ENCODE assay signal across 8 cellular contexts in genomic region chr3:46098319-46098761, GRCh38.
DNase-seq lines count a peak whose midpoint lies in the region; ATAC-seq and TF ChIP-seq lines count a peak whose summit lies in the region.

No MANE protein-coding gene starts in this region.

- H3K14ac ChIP-seq in IMR-90 (replicated peaks; ENCODE audit: low read depth, low read length) = no peak overlapping the region

- H3K27me3 ChIP-seq in ACC112 (ENCODE audit: insufficient read depth, low read length) (no peaks in the 10 kb centered on the region), IMR-90 (ENCODE audit: control insufficient read depth, insufficient read depth, low read length) (peaks cover 3% of the 10 kb centered on the region; the same call in 1 of the 2 replicates), hepatocyte (no peaks in the 10 kb centered on the region), testis (no peaks in the 10 kb centered on the region), MG63 (no peaks in the 10 kb centered on the region)

- H4K5ac ChIP-seq in IMR-90 (ENCODE audit: low read depth, low read length) = peak overlapping the region; percentile 64; the same call in 1 of the 2 replicates

- peak overlapping the region; percentile 12; the same call in 1 of the 2 replicates for H2BK20ac ChIP-seq in IMR-90 (ENCODE audit: low read depth, low read length)

- DNase-seq in IMR-90 (peak; percentile 50), hepatocyte (ENCODE audit: low spot score) (no peak), testis (peak; percentile 44), MG63 (no peak)
- peak; percentile 69 to 72 for DNase-seq in activated T-cell treated with anti-CD3 and anti-CD28 coated beads, Interleukin-2, amount 50 U/mL, for 48 hours

- CTCF ChIA-PET in IMR-90 (lab: Yijun Ruan, JAX) = interaction anchor here (0.6 kb wide), 2 partner anchors 56 to 70 kb away, joined by 3 to 4 read pairs; no protein-coding TSS in a partner anchor

- no peak overlapping the region for H3K9ac ChIP-seq in IMR-90 (ENCODE audit: low read depth, low read length)

- H3K79me2 ChIP-seq in ACC112 (ENCODE audit: control insufficient read depth, insufficient read depth, low read length, unreplicated experiment) (no peaks in the 10 kb centered on the region), hepatocyte (no peaks in the 10 kb centered on the region)

- H3K4me1 ChIP-seq in ACC112 (ENCODE audit: control insufficient read depth, insufficient read depth, low read length, unreplicated experiment) (peaks cover 29% of the 10 kb centered on the region), IMR-90 (ENCODE audit: control insufficient read depth, insufficient read depth, low read length) (peaks cover 6% of the 10 kb centered on the region), hepatocyte (ENCODE audit: insufficient read depth) (no peaks in the 10 kb centered on the region), testis (no peaks in the 10 kb centered on the region)

- no peak overlapping the region for H3K23ac ChIP-seq in IMR-90 (ENCODE audit: low read depth, low read length)

- H3K9me2 ChIP-seq in hepatocyte (replicated peaks; ENCODE audit: insufficient read depth) = no peaks in the 10 kb centered on the region

- no peak overlapping the region for H4K91ac ChIP-seq in IMR-90 (ENCODE audit: insufficient read depth, low read depth, low read length)

- H2AK9ac ChIP-seq in IMR-90 (replicated peaks; ENCODE audit: low read depth, low read length, poor library complexity) = no peak overlapping the region

- ATAC-seq in GM19351 (IDR thresholded peaks at IDR 0.05; ENCODE audit: unreplicated experiment) (peak; percentile 51), IMR-90 (ENCODE audit: low read depth) (peak; percentile 68), GM18870 (IDR thresholded peaks at IDR 0.05; ENCODE audit: unreplicated experiment) (no peak)

- H3K9me1 ChIP-seq in IMR-90 (ENCODE audit: insufficient read depth, low read length) = no peaks in the 10 kb centered on the region; the same call in 1 of the 2 replicates

- in situ Hi-C loops in IMR-90 (cut with MboI; ENCODE audit: low sequenced_read_pairs) = loop anchor here (25.0 kb wide), 1 partner anchor 1061 kb away; the partner anchor contains the start of gene CLEC3B

- H3K79me1 ChIP-seq in IMR-90 (ENCODE audit: low read depth in 1 of 2, low read length in 2 of 2) = no peaks in the 10 kb centered on the region

- peak overlapping the region; percentile 58 for H2BK5ac ChIP-seq in IMR-90 (ENCODE audit: low read depth, low read length, poor library complexity, severe bottlenecking)

- H3K4ac ChIP-seq in IMR-90 (ENCODE audit: low read depth, low read length) = no peak overlapping the region

- TF ChIP-seq RAD21 in IMR-90 (IDR thresholded peaks at IDR 0.05; ENCODE audit: low read length) = no peak

- no peaks in the 10 kb centered on the region; the same call in 1 of the 2 replicates for H3K9me3 ChIP-seq in IMR-90 (ENCODE audit: control insufficient read depth, insufficient read depth, low read length)
- H3K9me3 ChIP-seq in hepatocyte (ENCODE audit: low read depth) = no peaks in the 10 kb centered on the region
- no peaks in the 10 kb centered on the region for H3K9me3 ChIP-seq in testis
- H3K9me3 ChIP-seq in MG63 = no peaks in the 10 kb centered on the region

- TF ChIP-seq CTCF in IMR-90 (conservative IDR thresholded peaks at IDR 0.05; ENCODE audit: low read depth, low read length) = no peak
- TF ChIP-seq CTCF in hepatocyte (IDR thresholded peaks at IDR 0.05; ENCODE audit: poor library complexity) = no peak
- no peak for TF ChIP-seq CTCF in testis (IDR thresholded peaks at IDR 0.05)

- H3K27ac ChIP-seq in ACC112 (ENCODE audit: low read depth, low read length) (peak overlapping the region; percentile 95), IMR-90 (ENCODE audit: insufficient read depth, low read length) (no peak overlapping the region), hepatocyte (peak overlapping the region; percentile 43), testis (peak overlapping the region in 1 of 2 donors; percentile 36)

- no peak overlapping the region for H2AK5ac ChIP-seq in IMR-90 (ENCODE audit: low read depth, low read length)

- TF ChIP-seq POLR2A in IMR-90 (IDR thresholded peaks at IDR 0.05; ENCODE audit: low read depth, low read length) (no peak), testis (IDR thresholded peaks at IDR 0.05) (no peak)

- POLR2A ChIA-PET in IMR-90 (lab: Charles Lee; ENCODE audit: unreplicated experiment) = no interaction called here

- no peak overlapping the region for H3K56ac ChIP-seq in IMR-90 (ENCODE audit: extremely low read depth, insufficient read depth, low read length)

- intact Hi-C loops in IMR-90 (cut with micrococcal nuclease) (no loop called here), testis (cut with DNase I; ENCODE audit: low total_unique reads) (no loop called here)

- WGBS in IMR-90 (ENCODE audit: extremely low coverage in 2 of 2, insufficient read length in 1 of 2), 2 experiments = no CpG with 5 or more reads among the region's 2 CpGs
- WGBS in hepatocyte (ENCODE audit: low lambda C conversion rate, missing lambda C conversion rate) = 79% methylated on average over 2 of the region's 2 CpGs
- WGBS in testis, 2 donors = 49 to 50% methylated on average over 2 of the region's 2 CpGs

- no peak overlapping the region for H2BK15ac ChIP-seq in IMR-90 (ENCODE audit: low read depth, low read length)

- H3K36me3 ChIP-seq in ACC112 (ENCODE audit: insufficient read depth, low read length) (no peaks in the 10 kb centered on the region), IMR-90 (ENCODE audit: control insufficient read depth, insufficient read depth, low read length) (no peaks in the 10 kb centered on the region), hepatocyte (replicated peaks; ENCODE audit: insufficient read depth, low read depth) (no peaks in the 10 kb centered on the region), testis (ENCODE audit: low read depth, missing control alignments) (no peaks in the 10 kb centered on the region), MG63 (no peaks in the 10 kb centered on the region)

- H3K18ac ChIP-seq in IMR-90 (ENCODE audit: low read depth, low read length) = peak overlapping the region; percentile 67; the same call in 1 of the 2 replicates

- H2BK120ac ChIP-seq in IMR-90 (ENCODE audit: low read depth, low read length) = no peak overlapping the region; the same call in 1 of the 2 replicates

- no TSS peak for BruUV-seq in IMR-90 (replicated peaks; lab: Mats Ljungman, UMichigan)

- H4K8ac ChIP-seq in IMR-90 (ENCODE audit: low read depth in 2 of 2, low read length in 2 of 2) = peak overlapping the region; percentile 1 to 26; a peak in 1 of 4 replicates

- H4K20me1 ChIP-seq in IMR-90 (ENCODE audit: insufficient read depth, low read length) = no peaks in the 10 kb centered on the region
- H4K20me1 ChIP-seq in hepatocyte (ENCODE audit: insufficient read depth, poor library complexity, severe bottlenecking) = no peaks in the 10 kb centered on the region

- dilution Hi-C loops in IMR-90 (cut with HindIII; ENCODE audit: low sequenced_read_pairs, unreplicated experiment) = no loop called here

- H3K4me3 ChIP-seq in ACC112 (ENCODE audit: low read depth, low read length) = peak overlapping the region; percentile 35; the same call in 1 of the 2 replicates
- H3K4me3 ChIP-seq in IMR-90 (ENCODE audit: insufficient read depth, low read depth, low read length) = no peak overlapping the region
- H3K4me3 ChIP-seq in hepatocyte = no peak overlapping the region
- no peak overlapping the region for H3K4me3 ChIP-seq in testis
- no peak overlapping the region for H3K4me3 ChIP-seq in MG63

- H2AFZ ChIP-seq in ACC112 (ENCODE audit: low read length, unreplicated experiment) (peak overlapping the region; percentile 9), IMR-90 (replicated peaks; ENCODE audit: low read length, poor library complexity) (peak overlapping the region; percentile 35), hepatocyte (peak overlapping the region; percentile 9)

- H3K4me2 ChIP-seq in IMR-90 (ENCODE audit: low read depth, low read length) = peak overlapping the region; percentile 18; the same call in 1 of the 2 replicates
- H3K4me2 ChIP-seq in hepatocyte = no peak overlapping the region

TF ChIP-seq in IMR-90, 13 proteins besides CTCF, POLR2A, EP300 and RAD21:
- no peak for TF ChIP-seq MAFK (IDR thresholded peaks at IDR 0.05; ENCODE audit: low read depth, low read length)
- no peak for TF ChIP-seq FOS (IDR thresholded peaks at IDR 0.05; ENCODE audit: low read depth, low read length)
- no peak for TF ChIP-seq RFX5 (IDR thresholded peaks at IDR 0.05; ENCODE audit: low read depth, low read length)
- TF ChIP-seq CHD1 (IDR thresholded peaks at IDR 0.05; ENCODE audit: low read depth, low read length) = no peak
- peak; percentile 44 for TF ChIP-seq CEBPB (IDR thresholded peaks at IDR 0.05; ENCODE audit: low read depth, low read length)
- no peak for TF ChIP-seq MXI1 (IDR thresholded peaks at IDR 0.05; ENCODE audit: borderline replicate concordance, low read depth, low read length)
- no peak for TF ChIP-seq SMC3 (IDR thresholded peaks at IDR 0.05; ENCODE audit: low read depth, low read length)

Comparison
In these comparisons a context has a peak if more than half of its experiments do, and no peak if none do; other contexts are left out.
1. DNase-seq: peak in IMR-90 (single experiment), activated T-cell treated with anti-CD3 and anti-CD28 coated beads, Interleukin-2, amount 50 U/mL, for 48 hours (2 of 2) and testis (single experiment); none in hepatocyte (single experiment) and MG63 (single experiment).
2. Peak in every context shown above with its lines, with median percentiles within 50 percentile points of each other: H2AFZ ChIP-seq.